Comparison of ENCODE assay signal across 10 cellular contexts in the genomic region with DNA sequence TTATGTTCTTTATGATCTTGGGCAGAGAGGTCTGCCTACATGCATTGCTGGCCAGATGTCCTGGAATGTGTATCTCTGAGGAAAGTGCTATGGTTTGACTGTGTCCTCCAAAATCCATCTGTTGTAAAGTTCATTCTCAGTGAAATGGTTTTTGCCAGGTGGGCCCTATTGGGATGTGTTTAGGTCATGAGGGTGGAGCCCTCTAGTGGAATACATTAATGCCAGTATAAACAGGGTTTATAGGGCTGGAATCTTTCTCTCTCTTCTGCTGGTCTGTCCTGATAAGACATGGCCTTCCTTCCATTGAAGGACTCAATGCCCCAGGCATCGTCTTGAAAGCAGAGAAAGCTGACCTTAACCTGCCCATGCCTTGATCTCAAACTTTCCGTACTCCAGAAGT.
DNase-seq lines count a peak whose midpoint lies in the region; ATAC-seq and TF ChIP-seq lines count a peak whose summit lies in the region.
"Had no signal": no experiment of that assay in that cellular context is flagged by ENCODE, and none has a peak within 500 bp of the region (broad histone marks: within the 10 kb centered on the region; RNA-seq: fewer than 3 reads in every experiment).

No MANE protein-coding gene starts in this region.

- no peak overlapping the region for H2BK12ac ChIP-seq in mesenchymal stem cell (ENCODE audit: low read length in 2 of 2)

- ATAC-seq in HG03103 (IDR thresholded peaks at IDR 0.05; ENCODE audit: low read depth, unreplicated experiment) (peak; percentile 58), GM18520 (IDR thresholded peaks at IDR 0.05; ENCODE audit: unreplicated experiment) (no peak), GM19035 (IDR thresholded peaks at IDR 0.05; ENCODE audit: unreplicated experiment) (no peak)

- no peak overlapping the region for H3K18ac ChIP-seq in mesenchymal stem cell (ENCODE audit: low read depth in 1 of 2, low read length in 2 of 2)

- H3F3A ChIP-seq in SU-DHL-6 (ENCODE audit: insufficient read depth), result peaks cover 21% of the 10 kb centered on the region

- TF ChIP-seq CTCF in SU-DHL-6 (IDR thresholded peaks at IDR 0.05; ENCODE audit: insufficient read depth, low read length, poor library complexity, severe bottlenecking), result peak; percentile 44

- no peak overlapping the region for H2BK120ac ChIP-seq in mesenchymal stem cell (ENCODE audit: low read depth, low read length)

- no peak overlapping the region for H2BK5ac ChIP-seq in mesenchymal stem cell (ENCODE audit: low read depth, low read length, poor library complexity, severe bottlenecking)

- H2AFZ ChIP-seq in SU-DHL-6 (ENCODE audit: low read depth, low read length, severe bottlenecking) (no peak overlapping the region), mesenchymal stem cell (ENCODE audit: low read depth, low read length) (no peak overlapping the region)

- H4K20me1 ChIP-seq in SU-DHL-6 (ENCODE audit: low read depth, low read length), result no peaks in the 10 kb centered on the region

- H3K79me2 ChIP-seq in SU-DHL-6 (ENCODE audit: insufficient read depth, low read length), result peaks cover 18% of the 10 kb centered on the region

- H3K4me2 ChIP-seq in SU-DHL-6 (ENCODE audit: low read depth, low read length, poor library complexity, severe bottlenecking), result peak overlapping the region; percentile 100
- H3K4me2 ChIP-seq in mesenchymal stem cell (ENCODE audit: low read length, poor library complexity, severe bottlenecking), result no peak overlapping the region

- 83% methylated on average over 1 of the region's 2 CpGs for WGBS in mesenchymal stem cell

- H4K8ac ChIP-seq in mesenchymal stem cell (ENCODE audit: low read length), result no peak overlapping the region

- no peaks in the 10 kb centered on the region for H3K36me3 ChIP-seq in SU-DHL-6 (ENCODE audit: low read length)
- H3K36me3 ChIP-seq in mesenchymal stem cell (ENCODE audit: control insufficient read depth in 1 of 2, insufficient read depth in 2 of 2, low read depth in 1 of 2, low read length in 2 of 2), result no peaks in the 10 kb centered on the region

- no peaks in the 10 kb centered on the region for H3K4me1 ChIP-seq in mesenchymal stem cell (ENCODE audit: control insufficient read depth, insufficient read depth, low read depth, low read length)

- H3K27me3 ChIP-seq in SU-DHL-6 (ENCODE audit: low read length), result no peaks in the 10 kb centered on the region
- peaks cover 0 to 38% of the 10 kb centered on the region in 2 experiments for H3K27me3 ChIP-seq in mesenchymal stem cell (ENCODE audit: control insufficient read depth in 1 of 2, insufficient read depth in 1 of 2, low read length in 2 of 2)

- peak overlapping the region; percentile 94 for H3K9ac ChIP-seq in SU-DHL-6 (ENCODE audit: low read length)
- no peak overlapping the region for H3K9ac ChIP-seq in mesenchymal stem cell (ENCODE audit: low read length)

- H3K9me2 ChIP-seq in SU-DHL-6 (replicated peaks; ENCODE audit: insufficient read depth, low read length), result no peaks in the 10 kb centered on the region

- H3K23ac ChIP-seq in mesenchymal stem cell (ENCODE audit: low read length in 2 of 2), result no peak overlapping the region

- no peak overlapping the region for H2BK15ac ChIP-seq in mesenchymal stem cell (ENCODE audit: low read depth, poor library complexity, severe bottlenecking)

- H3K4me3 ChIP-seq in SU-DHL-6 (ENCODE audit: insufficient read depth, low read length, poor library complexity, severe bottlenecking) (peak overlapping the region; percentile 58), mesenchymal stem cell (ENCODE audit: insufficient read depth in 1 of 2, low read depth in 1 of 2, low read length in 2 of 2) (no peak overlapping the region)

- H3K79me1 ChIP-seq in mesenchymal stem cell (replicated peaks; ENCODE audit: low read length, poor library complexity, severe bottlenecking), result no peaks in the 10 kb centered on the region

- H3K14ac ChIP-seq in mesenchymal stem cell (ENCODE audit: low read length in 2 of 2), result no peak overlapping the region

- H3K27ac ChIP-seq in SU-DHL-6 (ENCODE audit: low read depth, low read length) (peak overlapping the region; percentile 100), mesenchymal stem cell (ENCODE audit: low read length, poor library complexity, severe bottlenecking) (no peak overlapping the region)

- DNase-seq in D341Med (ENCODE audit: low spot score) (peak; percentile 24), iPS-NIHi7 (ENCODE audit: extremely low spot score) (peak; percentile 34), mesenchymal stem cell (no peak)
- DNase-seq: activated effector memory CD4-positive, alpha-beta T cell treated with anti-CD3 and anti-CD28 coated beads, Interleukin-2, amount 50 U/mL, for 16 hours; NCI-H774; stimulated activated CD4-positive, alpha-beta T cell treated with anti-CD3 and anti-CD28 coated beads, Interleukin-2, amount 100 ng/mL, for 48 hours had no signal

- no peaks in the 10 kb centered on the region for H3K9me3 ChIP-seq in SU-DHL-6 (ENCODE audit: insufficient read depth, low read length)
- H3K9me3 ChIP-seq in mesenchymal stem cell (ENCODE audit: control insufficient read depth, low read length), result no peaks in the 10 kb centered on the region

- H3K4ac ChIP-seq in mesenchymal stem cell (ENCODE audit: low read depth in 1 of 2, low read length in 2 of 2), result no peak overlapping the region

- H2AK5ac ChIP-seq in mesenchymal stem cell (ENCODE audit: low read length, severe bottlenecking), result no peak overlapping the region

- H4K91ac ChIP-seq in mesenchymal stem cell (ENCODE audit: low read length), result no peak overlapping the region
